Comparison of ENCODE assay signal across 9 cellular contexts in genomic region chr4:116180056-116180690, GRCh38.
DNase-seq lines count a peak whose midpoint lies in the region; ATAC-seq and TF ChIP-seq lines count a peak whose summit lies in the region.
"Had no signal": no experiment of that assay in that cellular context is flagged by ENCODE, and none has a peak within 500 bp of the region (broad histone marks: within the 10 kb centered on the region; RNA-seq: fewer than 3 reads in every experiment).

No MANE protein-coding gene starts in this region.

- H3K27ac Mint-ChIP-seq in endothelial cell (ENCODE audit: unreplicated experiment) = no peak overlapping the region
- H3K27ac Mint-ChIP-seq: T-helper 1 cell treated with Interleukin-12 subunit alpha and Interleukin-12 subunit beta and Interleukin-4 antibody, amounts not matched to agents 30 μg/mL and 1 μg/mL, for 36 hours had no signal

- peak; percentile 76 for TF ChIP-seq CTCF in 22Rv1 (IDR thresholded peaks at IDR 0.05)
- TF ChIP-seq CTCF in endothelial cell (IDR thresholded peaks at IDR 0.05; ENCODE audit: unreplicated experiment) = peak; percentile 34
- no peak for TF ChIP-seq CTCF in omental fat pad (IDR thresholded peaks at IDR 0.05)

- H3K27me3 Mint-ChIP-seq in endothelial cell (ENCODE audit: unreplicated experiment) = no peaks in the 10 kb centered on the region

- ATAC-seq in GM19463 (IDR thresholded peaks at IDR 0.05; ENCODE audit: unreplicated experiment) (peak; percentile 60), omental fat pad (ENCODE audit: low FRiP score) (no peak), HG03095 (IDR thresholded peaks at IDR 0.05; ENCODE audit: unreplicated experiment) (no peak), GM18868 (IDR thresholded peaks at IDR 0.05; ENCODE audit: unreplicated experiment) (no peak)

- no peaks in the 10 kb centered on the region for H3K9me3 Mint-ChIP-seq in endothelial cell (ENCODE audit: unreplicated experiment)
- H3K9me3 Mint-ChIP-seq: T-helper 1 cell treated with Interleukin-12 subunit alpha and Interleukin-12 subunit beta and Interleukin-4 antibody, amounts not matched to agents 30 μg/mL and 1 μg/mL, for 36 hours had no signal

- H3K4me1 Mint-ChIP-seq in endothelial cell (ENCODE audit: unreplicated experiment) = no peaks in the 10 kb centered on the region

- peak overlapping the region; percentile 25; the same call in 1 of the 2 replicates for H3K27ac ChIP-seq in 22Rv1

- H3K4me3 Mint-ChIP-seq in endothelial cell (ENCODE audit: unreplicated experiment) = no peak overlapping the region
- H3K4me3 Mint-ChIP-seq: T-helper 1 cell treated with Interleukin-12 subunit alpha and Interleukin-12 subunit beta and Interleukin-4 antibody, amounts not matched to agents 30 μg/mL and 1 μg/mL, for 36 hours had no signal

- H3K36me3 Mint-ChIP-seq in endothelial cell (ENCODE audit: low read depth, unreplicated experiment) = no peaks in the 10 kb centered on the region

- DNase-seq in NCI-H526 treated with DMSO at 0.1 percent for 48 hours (lab: John Stamatoyannopoulos, UW) (peak; percentile 21), endothelial cell (ENCODE audit: low spot score) (no peak), omental fat pad (ENCODE audit: low spot score) (no peak), SKM-1 treated with dmso at 0.1 percent for 144 hours (lab: John Stamatoyannopoulos, UW; ENCODE audit: unreplicated experiment) (no peak)

Comparison
In these comparisons a context has a peak if more than half of its experiments do, and no peak if none do; other contexts are left out.
1. CTCF ChIP-seq: peak in 22Rv1 (single experiment) and endothelial cell (single experiment); none in omental fat pad (0 of 3).